In genomic region chr22:24233816-24234215, GRCh38 we compare ENCODE assay signal across 20 cellular contexts. TPM values are rescaled to one million over a fixed set of nuclear protein-coding genes. Genes with fewer than 3 reads are reported as not detected.
DNase-seq lines count a peak whose midpoint lies in the region; FAIRE-seq and TF ChIP-seq lines count a peak whose summit lies in the region.
"Had no signal": no experiment of that assay in that cellular context is flagged by ENCODE, and none has a peak within 500 bp of the region (broad histone marks: within the 10 kb centered on the region; RNA-seq: fewer than 3 reads in every experiment).

No MANE protein-coding gene starts in this region.

- H3K4ac ChIP-seq in H1 (replicated peaks; ENCODE audit: insufficient read length, low read depth, low read length): no peak overlapping the region
- H3K4ac ChIP-seq in neuronal stem cell (ENCODE audit: low read length): no peak overlapping the region

- 93% methylated on average over 13 of the region's 14 CpGs; no CpG with 5 or more reads in 1 of the 2 experiments for WGBS in H1 (ENCODE audit: extremely low coverage in 1 of 2, insufficient coverage in 1 of 2, insufficient read length in 1 of 2, insufficient replicate concordance in 2 of 2, low coverage in 1 of 2, low lambda C conversion rate in 2 of 2, missing lambda C conversion rate in 1 of 2), 2 experiments
- no CpG with 5 or more reads among the region's 14 CpGs for WGBS in neuronal stem cell (ENCODE audit: extremely low coverage in 2 of 2, insufficient read length in 2 of 2, insufficient replicate concordance in 1 of 2), 2 donors

- no peak overlapping the region for H2BK20ac ChIP-seq in H1 (ENCODE audit: low read length)

- no peaks in the 10 kb centered on the region for H3K36me3 ChIP-seq in HEK293 (ENCODE audit: control insufficient read depth in 2 of 2, insufficient read depth in 1 of 2, low read length in 2 of 2)
- no peaks in the 10 kb centered on the region for H3K36me3 ChIP-seq in H1 (ENCODE audit: control insufficient read depth in 2 of 4, insufficient read depth in 4 of 4, low read length in 3 of 4)
- no peaks in the 10 kb centered on the region for H3K36me3 ChIP-seq in neuronal stem cell (replicated peaks in 1 of 2; ENCODE audit: control insufficient read depth in 2 of 2, insufficient read depth in 2 of 2, low read length in 2 of 2)

- no peak overlapping the region for H3K56ac ChIP-seq in H1 (replicated peaks; ENCODE audit: insufficient read length, low read depth, low read length)

- H3K27ac ChIP-seq in HEK293 (ENCODE audit: extremely low read depth, low read depth, low read length) (no peak overlapping the region), H1 (ENCODE audit: low read depth, low read length) (no peak overlapping the region), neuronal stem cell (replicated peaks; ENCODE audit: low read length) (no peak overlapping the region)

- peaks cover 8% of the 10 kb centered on the region for H3K27me3 Mint-ChIP-seq in activated naive CD4-positive, alpha-beta T cell treated with anti-CD3 and anti-CD28 coated beads, Interleukin-2, amount 10 ng/mL, durations not matched to agents 7 days and 5 days

- peaks cover 7% of the 10 kb centered on the region for H3K4me1 Mint-ChIP-seq in activated naive CD4-positive, alpha-beta T cell treated with anti-CD3 and anti-CD28 coated beads, Interleukin-2, amount 10 ng/mL, durations not matched to agents 7 days and 5 days

- POLR2A ChIA-PET in HEK293 (lab: Yijun Ruan, JAX): no interaction called here
- POLR2A ChIA-PET in H1 (lab: Charles Lee; ENCODE audit: partially characterized antibody): no interaction called here

- TF ChIP-seq POLR2A in H1 (IDR thresholded peaks at IDR 0.05; ENCODE audit: control extremely low read depth in 1 of 2, low read depth in 2 of 2, low read length in 2 of 2): no peak

- H3K4me3 ChIP-seq in HEK293 (ENCODE audit: low read depth, low read length) (no peak overlapping the region), H1 (ENCODE audit: extremely low read depth in 1 of 4, insufficient read depth in 2 of 4, low read depth in 3 of 4, low read length in 4 of 4) (no peak overlapping the region), neuronal stem cell (ENCODE audit: low read length in 2 of 2) (peak overlapping the region in 1 of 2 donors; percentile 61)
- H3K4me3 ChIP-seq: GM23338 had no signal

- TF ChIP-seq CTCF in HEK293 (tag by site-specific recombination; IDR thresholded peaks at IDR 0.05): no peak
- TF ChIP-seq CTCF in H1 (IDR thresholded peaks at IDR 0.05; ENCODE audit: control extremely low read depth in 1 of 3, insufficient read depth in 1 of 3, low read depth in 1 of 3, low read length in 3 of 3): no peak

- H3K18ac ChIP-seq in H1 (ENCODE audit: extremely low read depth, low read length): no peak overlapping the region
- H3K18ac ChIP-seq in neuronal stem cell (ENCODE audit: low read length): no peak overlapping the region

- no peaks in the 10 kb centered on the region for H4K20me1 ChIP-seq in H1 (replicated peaks in 1 of 2; ENCODE audit: control insufficient read depth in 1 of 2, insufficient read depth in 2 of 2, low read length in 2 of 2)

- no peak overlapping the region for H3K27ac Mint-ChIP-seq in activated naive CD4-positive, alpha-beta T cell treated with anti-CD3 and anti-CD28 coated beads, Interleukin-2, amount 10 ng/mL, durations not matched to agents 7 days and 5 days
- H3K27ac Mint-ChIP-seq: GM23338 had no signal

- H2AK5ac ChIP-seq in H1 (ENCODE audit: low read depth, low read length): no peak overlapping the region
- H2AK5ac ChIP-seq in neuronal stem cell (ENCODE audit: low read depth, low read length): peak overlapping the region; percentile 8

- 0 out of 2 replicates have a peak overlapping the region, but pooled peaks have one; percentile 5 for H4K8ac ChIP-seq in H1 (ENCODE audit: extremely low read depth, insufficient read depth, low read length)
- H4K8ac ChIP-seq in neuronal stem cell (ENCODE audit: low read depth, low read length): no peak overlapping the region

- no peaks in the 10 kb centered on the region for H3K36me3 Mint-ChIP-seq in activated naive CD4-positive, alpha-beta T cell treated with anti-CD3 and anti-CD28 coated beads, Interleukin-2, amount 10 ng/mL, durations not matched to agents 7 days and 5 days
- H3K36me3 Mint-ChIP-seq: CD4-positive, alpha-beta memory T cell had no signal

- peak; percentile 22 for DNase-seq in D341Med (ENCODE audit: low spot score)
- DNase-seq in H1 (ENCODE audit: low read depth in 1 of 2, low spot score in 2 of 2): no peak
- no peak for DNase-seq in neuronal stem cell (ENCODE audit: low spot score)
- no peak for DNase-seq in GM19239 (ENCODE audit: insufficient read length, low spot score)
- DNase-seq in NCI-H2029 treated with DMSO at 0.1 percent for 48 hours (lab: John Stamatoyannopoulos, UW): no peak
- no peak for DNase-seq in activated naive CD4-positive, alpha-beta T cell treated with anti-CD3 and anti-CD28 coated beads, Interleukin-2, amount 10 ng/mL, durations not matched to agents 7 days and 5 days
- DNase-seq: C1 segment of cervical spinal cord; Calu3; CD4-positive, alpha-beta memory T cell; COR-L47; DMS153; DND-41; HCEC 1CT had no signal

- H2AFZ ChIP-seq in H1 (ENCODE audit: low read length): no peak overlapping the region
- H2AFZ ChIP-seq in neuronal stem cell (ENCODE audit: low read length): no peak overlapping the region
- H2AFZ ChIP-seq: GM23338 had no signal

- H3K14ac ChIP-seq in H1 (ENCODE audit: insufficient read length) (no peak overlapping the region), neuronal stem cell (ENCODE audit: low read length) (no peak overlapping the region)

- no peak for FAIRE-seq in H1 (lab: Jason Lieb, UNC)
- FAIRE-seq in GM19239 (lab: Jason Lieb, UNC): no peak
- FAIRE-seq: G401.6, GM18507 had no signal

- H3K23ac ChIP-seq in H1 (ENCODE audit: insufficient read length) (no peak overlapping the region), neuronal stem cell (ENCODE audit: low read depth, low read length, poor library complexity) (no peak overlapping the region)

- H3K27me3 ChIP-seq in H1 (replicated peaks in 1 of 4; ENCODE audit: control insufficient read depth in 3 of 4, extremely low read depth in 1 of 4, insufficient read depth in 3 of 4, low read length in 3 of 4): no peaks in the 10 kb centered on the region; a peak in 2 of 7 replicates
- H3K27me3 ChIP-seq in neuronal stem cell (ENCODE audit: control insufficient read depth in 3 of 3, insufficient read depth in 3 of 3, low read depth in 1 of 3, low read length in 3 of 3): no peaks in the 10 kb centered on the region

- TF ChIP-seq EP300 in H1 (IDR thresholded peaks at IDR 0.05; ENCODE audit: borderline replicate concordance in 1 of 2, low read depth in 2 of 2, low read length in 2 of 2): no peak

- no peak overlapping the region for H3K4me3 Mint-ChIP-seq in activated naive CD4-positive, alpha-beta T cell treated with anti-CD3 and anti-CD28 coated beads, Interleukin-2, amount 10 ng/mL, durations not matched to agents 7 days and 5 days
- H3K4me3 Mint-ChIP-seq: CD4-positive, alpha-beta memory T cell; GM23338 had no signal

- no peak overlapping the region for H2BK15ac ChIP-seq in H1 (ENCODE audit: low read length)
- H2BK15ac ChIP-seq in neuronal stem cell (ENCODE audit: low read length): no peak overlapping the region

- H3K9ac ChIP-seq in H1 (replicated peaks in 1 of 4; ENCODE audit: extremely low read depth in 1 of 4, low read depth in 3 of 4, low read length in 3 of 4) (no peak overlapping the region), neuronal stem cell (ENCODE audit: low read depth, low read length, poor library complexity) (peak overlapping the region; percentile 24)

- H3K4me1 ChIP-seq in HEK293 (ENCODE audit: control insufficient read depth, insufficient read depth, low read length) (no peaks in the 10 kb centered on the region), H1 (replicated peaks in 1 of 4; ENCODE audit: control insufficient read depth in 3 of 4, insufficient read depth in 4 of 4, low read length in 3 of 4) (peaks cover 0 to 5% (median 4%) of the 10 kb centered on the region in 4 experiments; a peak in 3 of 7 replicates), neuronal stem cell (ENCODE audit: control insufficient read depth in 2 of 2, insufficient read depth in 1 of 2, low read depth in 1 of 2, low read length in 2 of 2) (peaks cover 0 to 2% of the 10 kb centered on the region in 2 donors)

- TF ChIP-seq RAD21 in H1 (IDR thresholded peaks at IDR 0.05 in 1 of 2, conservative IDR thresholded peaks at IDR 0.05 in 1 of 2; ENCODE audit: low read depth in 2 of 2, low read length in 2 of 2): no peak

- H2BK12ac ChIP-seq in H1 (ENCODE audit: low read depth, low read length) (no peak overlapping the region), neuronal stem cell (ENCODE audit: low read length) (no peak overlapping the region)

- no peaks in the 10 kb centered on the region for H3K9me3 ChIP-seq in HEK293 (ENCODE audit: control insufficient read depth, insufficient read depth, low read depth, low read length)
- H3K9me3 ChIP-seq in H1 (ENCODE audit: insufficient read depth in 2 of 2, low read depth in 1 of 2, low read length in 1 of 2): no peaks in the 10 kb centered on the region
- H3K9me3 ChIP-seq in neuronal stem cell (replicated peaks in 1 of 2; ENCODE audit: control insufficient read depth in 2 of 2, insufficient read depth in 1 of 2, low read depth in 1 of 2, low read length in 2 of 2): no peaks in the 10 kb centered on the region

- H3K23me2 ChIP-seq in H1 (ENCODE audit: low read depth, low read length): no peaks in the 10 kb centered on the region

- H3K79me1 ChIP-seq in H1 (ENCODE audit: low read depth, low read length) (no peaks in the 10 kb centered on the region), neuronal stem cell (ENCODE audit: low read depth, low read length) (no peaks in the 10 kb centered on the region)

- H2BK5ac ChIP-seq in H1 (ENCODE audit: low read depth, low read length) (no peak overlapping the region), neuronal stem cell (ENCODE audit: low read length) (peak overlapping the region; percentile 44)

- no peaks in the 10 kb centered on the region for H3K79me2 ChIP-seq in H1 (ENCODE audit: control insufficient read depth in 1 of 2, insufficient read depth in 2 of 2, low read length in 2 of 2)

- no peak overlapping the region for H2BK120ac ChIP-seq in H1 (replicated peaks; ENCODE audit: low read depth, low read length)
- H2BK120ac ChIP-seq in neuronal stem cell (ENCODE audit: low read depth, low read length): no peak overlapping the region

- H4K5ac ChIP-seq in H1 (ENCODE audit: insufficient read length, low read depth, low read length): no peak overlapping the region

- no peaks in the 10 kb centered on the region for H3K9me3 Mint-ChIP-seq in activated naive CD4-positive, alpha-beta T cell treated with anti-CD3 and anti-CD28 coated beads, Interleukin-2, amount 10 ng/mL, durations not matched to agents 7 days and 5 days
- H3K9me3 Mint-ChIP-seq: GM23338 had no signal

- no peak overlapping the region for H3K4me2 ChIP-seq in H1 (ENCODE audit: insufficient read depth in 1 of 2, low read depth in 2 of 2, low read length in 2 of 2)
- no peak overlapping the region for H3K4me2 ChIP-seq in neuronal stem cell (ENCODE audit: insufficient read depth, low read length, poor library complexity, severe bottlenecking)
- H3K4me2 ChIP-seq: GM23338 had no signal

- no peak overlapping the region for H4K91ac ChIP-seq in H1 (replicated peaks; ENCODE audit: insufficient read length, low read length)
- H4K91ac ChIP-seq in neuronal stem cell (ENCODE audit: low read depth, low read length, poor library complexity): no peak overlapping the region

- CTCF ChIA-PET in HEK293 (lab: Yijun Ruan, JAX) (interaction anchor here (0.9 kb wide), 1 partner anchor 249 kb away, joined by 3 read pairs; no protein-coding TSS in a partner anchor), H1 (lab: Charles Lee; ENCODE audit: partially characterized antibody) (interaction anchor here (0.9 to 5.7 kb wide), 5 partner anchors 8 to 57 kb away, joined by 3 to 56 read pairs (median 8); no protein-coding TSS in a partner anchor)
- CTCF ChIA-PET in activated naive CD4-positive, alpha-beta T cell treated with anti-CD3 and anti-CD28 coated beads, Interleukin-2, amount 10 ng/mL, durations not matched to agents 7 days and 5 days (lab: Charles Lee): interaction anchor here (1.8 to 4.6 kb wide), 2 partner anchors 13 to 43 kb away, joined by 9 to 28 read pairs; no protein-coding TSS in a partner anchor

RNA-seq across cellular contexts. Expression of gene GGT5, which starts 11.1 kb away (rescaled TPM):
- total RNA-seq in H1 (2021; fragmentation: NEBNext Ultra II Directional; extraction: Animal tissue kit (Norgen Biotek cat#: 25700)): not detected in 2 replicates
- polyA plus RNA-seq in H1 (2011; rRNA removed): 0.05 and 0.24 TPM in 2 replicates
- polyA plus RNA-seq in H1 (2011; cell fraction: cytosol; rRNA removed): not detected
- 0.16 TPM for polyA plus RNA-seq in H1 (2011; cell fraction: nucleus; rRNA removed)
- polyA plus RNA-seq in H1 (2012, experiment 1 of 2): not detected in 4 replicates
- not detected for polyA plus RNA-seq in H1 (2012, experiment 2 of 2)
- polyA plus RNA-seq in H1 (2013, experiment 1 of 2): not detected
- polyA plus RNA-seq in H1 (2013, experiment 2 of 2): not detected
- polyA minus RNA-seq in H1 (2011; rRNA and poly(A)+ RNA removed): not detected in 2 replicates
- not detected for polyA minus RNA-seq in H1 (2011; cell fraction: cytosol; rRNA and poly(A)+ RNA removed)
- polyA minus RNA-seq in H1 (2011; cell fraction: nucleus; rRNA and poly(A)+ RNA removed): 0.10 TPM
- polyA plus RNA-seq in neuronal stem cell (2013, experiment 1 of 2): not detected
- polyA plus RNA-seq in neuronal stem cell (2013, experiment 2 of 2): 0.01 TPM
- total RNA-seq: A172; A673; CD4-positive, alpha-beta memory T cell; GM23338; H7 had no signal
- polyA plus RNA-seq: CD4-positive, alpha-beta memory T cell; GM23338 had no signal

RNA-seq across cellular contexts. Expression of gene SPECC1L, which starts 36.8 kb away (rescaled TPM):
- total RNA-seq in H1 (2021; fragmentation: NEBNext Ultra II Directional; extraction: Animal tissue kit (Norgen Biotek cat#: 25700)): 61.6 and 66.4 TPM in 2 replicates
- 15.7 and 16.4 TPM in 2 replicates for polyA plus RNA-seq in H1 (2011; rRNA removed)
- 20.7 TPM for polyA plus RNA-seq in H1 (2011; cell fraction: cytosol; rRNA removed)
- polyA plus RNA-seq in H1 (2011; cell fraction: nucleus; rRNA removed): 36.2 TPM
- 25.4 to 29.1 TPM (median 26.5 TPM) in 4 replicates for polyA plus RNA-seq in H1 (2012, experiment 1 of 2)
- polyA plus RNA-seq in H1 (2012, experiment 2 of 2): 2.6 TPM
- 18.8 TPM for polyA plus RNA-seq in H1 (2013, experiment 1 of 2)
- 18.6 TPM for polyA plus RNA-seq in H1 (2013, experiment 2 of 2)
- polyA minus RNA-seq in H1 (2011; rRNA and poly(A)+ RNA removed): 43.5 and 46.1 TPM in 2 replicates
- polyA minus RNA-seq in H1 (2011; cell fraction: cytosol; rRNA and poly(A)+ RNA removed): 21.0 TPM
- 49.8 TPM for polyA minus RNA-seq in H1 (2011; cell fraction: nucleus; rRNA and poly(A)+ RNA removed)
- 24.1 TPM for polyA plus RNA-seq in neuronal stem cell (2013, experiment 1 of 2)
- polyA plus RNA-seq in neuronal stem cell (2013, experiment 2 of 2): 26.0 TPM

RNA-seq across cellular contexts. Expression of gene SUSD2, which starts 52.5 kb away (rescaled TPM):
- total RNA-seq in H1 (2021; fragmentation: NEBNext Ultra II Directional; extraction: Animal tissue kit (Norgen Biotek cat#: 25700)): 1.5 and 2.0 TPM in 2 replicates
- 4.8 and 5.5 TPM in 2 replicates for polyA plus RNA-seq in H1 (2011; rRNA removed)
- polyA plus RNA-seq in H1 (2011; cell fraction: cytosol; rRNA removed): 1.8 TPM
- 7.8 TPM for polyA plus RNA-seq in H1 (2011; cell fraction: nucleus; rRNA removed)
- polyA plus RNA-seq in H1 (2012, experiment 1 of 2): 1.5 to 3.7 TPM (median 2.7 TPM) in 4 replicates
- 1.7 TPM for polyA plus RNA-seq in H1 (2012, experiment 2 of 2)
- polyA plus RNA-seq in H1 (2013, experiment 1 of 2): 4.0 TPM
- 3.1 TPM for polyA plus RNA-seq in H1 (2013, experiment 2 of 2)
- 1.9 and 2.0 TPM in 2 replicates for polyA minus RNA-seq in H1 (2011; rRNA and poly(A)+ RNA removed)
- 1.4 TPM for polyA minus RNA-seq in H1 (2011; cell fraction: cytosol; rRNA and poly(A)+ RNA removed)
- polyA minus RNA-seq in H1 (2011; cell fraction: nucleus; rRNA and poly(A)+ RNA removed): 2.1 TPM
- polyA plus RNA-seq in neuronal stem cell (2013, experiment 1 of 2): 0.25 TPM
- 0.18 TPM for polyA plus RNA-seq in neuronal stem cell (2013, experiment 2 of 2)
